33 cellular contexts compared by ENCODE assay signal in genomic region chr1:69086148-69086547, GRCh38.
"Had no signal": no experiment of that assay in that cellular context is flagged by ENCODE, and none has a peak within 500 bp of the region (broad histone marks: within the 10 kb centered on the region; RNA-seq: fewer than 3 reads in every experiment).

No MANE protein-coding gene starts in this region.

- DNase-seq: Karpas-422, Kasumi-1, MG63, MM.1S, MV-4-11, NCI-H1048, NCI-H1092, NCI-H1092 treated with DMSO at 0.1 percent for 48 hours, NCI-H1105, NCI-H1105 treated with DMSO at 0.1 percent for 48 hours, NCI-H1417, NCI-H1417 treated with DMSO at 0.1 percent for 48 hours, NCI-H1436, NCI-H1436 treated with DMSO at 0.1 percent for 48 hours, NCI-H146, NCI-H1694, NCI-H1694 treated with DMSO at 0.1 percent for 48 hours, NCI-H187, NCI-H187 treated with DMSO at 0.1 percent for 48 hours, NCI-H1930, NCI-H2029, NCI-H2029 treated with DMSO at 0.1 percent for 48 hours, NCI-H2081, NCI-H2081 treated with DMSO at 0.1 percent for 48 hours, NCI-H2107, NCI-H2171, NCI-H2227 treated with DMSO at 0.1 percent for 48 hours, NCI-H226, NCI-H345, NCI-H446, NCI-H446 treated with DMSO at 0.1 percent for 48 hours, NCI-H510A had no signal

- H3K36me3 ChIP-seq: MG63 had no signal

- H3K27ac ChIP-seq: KMS-11 had no signal

- H3K9ac ChIP-seq: KMS-11 had no signal

- H3K4me3 ChIP-seq: MG63 had no signal

- H3K27me3 ChIP-seq: MG63 had no signal

- H3K4me2 ChIP-seq: KMS-11 had no signal

- H3K9me3 ChIP-seq: MG63 had no signal
